In the genomic region with DNA sequence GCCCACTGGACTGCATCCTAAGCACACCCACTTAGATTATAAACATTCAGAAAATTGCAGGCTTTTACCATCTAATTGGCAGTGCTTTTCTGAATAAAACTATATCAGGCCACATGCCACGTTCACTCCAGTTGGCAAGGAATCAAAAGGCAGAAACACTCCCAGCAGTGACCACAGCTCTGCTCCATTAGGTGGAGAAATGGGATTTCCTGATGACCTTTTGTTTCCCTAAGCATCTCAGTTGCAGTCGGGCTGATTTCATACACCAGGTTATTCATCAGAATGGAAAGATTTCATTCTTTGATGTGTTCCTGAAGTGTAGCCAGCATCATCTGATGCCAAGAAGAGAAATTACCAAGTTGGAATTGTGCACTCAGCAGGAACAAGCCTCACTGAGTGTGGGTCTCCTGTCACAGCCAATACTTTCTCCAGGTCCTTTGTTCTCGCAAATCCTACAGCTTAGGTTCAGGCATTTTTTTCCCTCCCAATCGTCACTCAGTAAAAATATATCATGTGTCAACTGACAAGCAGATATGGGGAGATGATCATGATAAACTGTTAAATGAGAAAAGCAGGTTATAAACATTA, we compare ENCODE assay signal across 18 cellular contexts.
A peak's percentile ranks its signal among the peaks of the same experiment; 100 is the strongest.
DNase-seq lines count a peak whose midpoint lies in the region; ATAC-seq and TF ChIP-seq lines count a peak whose summit lies in the region.
"Had no signal": no experiment of that assay in that cellular context is flagged by ENCODE, and none has a peak within 500 bp of the region (broad histone marks: within the 10 kb centered on the region; RNA-seq: fewer than 3 reads in every experiment).

No MANE protein-coding gene starts in this region.

- no peak overlapping the region for H2AFZ ChIP-seq in SK-N-SH (ENCODE audit: low read depth)

- no peaks in the 10 kb centered on the region for H4K20me1 ChIP-seq in SK-N-SH (ENCODE audit: insufficient read depth)

- TF ChIP-seq POLR2A in heart left ventricle (IDR thresholded peaks at IDR 0.05): no peak

- CTCF ChIA-PET in SK-N-SH (lab: Yijun Ruan, JAX): interaction anchor here (0.8 to 1.3 kb wide), 7 partner anchors 9 to 1989 kb away, joined by 3 to 8 read pairs (median 4); no protein-coding TSS in a partner anchor

- peak; percentile 27; the same call in 1 of the 2 replicates for TF ChIP-seq RAD21 in SK-N-SH (IDR thresholded peaks at IDR 0.05; ENCODE audit: low read length)

- H3K4me1 ChIP-seq in SK-N-SH (ENCODE audit: control insufficient read depth in 1 of 2, insufficient read depth in 2 of 2, low read depth in 1 of 2, low read length in 1 of 2) (peaks cover 0 to 16% of the 10 kb centered on the region in 2 experiments; a peak in 2 of 4 replicates), heart left ventricle (peaks cover 0 to 45% (median 15%) of the 10 kb centered on the region in 12 donors), aorta (ENCODE audit: control insufficient read depth in 1 of 2, insufficient read depth in 2 of 2, low read length in 2 of 2) (peaks cover 3 to 10% of the 10 kb centered on the region in 2 donors)

- intact Hi-C loops in heart left ventricle (cut with DNase I): loop anchor here in 2 of 10 donors (10.0 kb wide), 2 partner anchors 110 to 120 kb away; no protein-coding TSS in a partner anchor
- intact Hi-C loops in aorta (cut with DNase I): no loop called here

- H3K9me2 ChIP-seq in SK-N-SH: no peaks in the 10 kb centered on the region

- TF ChIP-seq CTCF in SK-N-SH (IDR thresholded peaks at IDR 0.05) (no peak), heart left ventricle (IDR thresholded peaks at IDR 0.05) (no peak)

- H3K4me3 ChIP-seq in SK-N-SH (ENCODE audit: low read depth in 2 of 2, low read length in 1 of 2): no peak overlapping the region
- H3K4me3 ChIP-seq in heart left ventricle: no peak overlapping the region
- no peak overlapping the region for H3K4me3 ChIP-seq in aorta (ENCODE audit: low read length in 2 of 2)
- H3K4me3 ChIP-seq: adrenal gland, gastrocnemius medialis, testis had no signal

- DNase-seq in SK-N-SH (peak; percentile 32), NCI-H748 (lab: John Stamatoyannopoulos, UW; ENCODE audit: unreplicated experiment) (peak; percentile 92), heart left ventricle (no peak), aorta (no peak), UCSD-AML1 (lab: John Stamatoyannopoulos, UW; ENCODE audit: unreplicated experiment) (no peak)
- DNase-seq in activated CD4-positive, alpha-beta T cell treated with anti-CD3 and anti-CD28 coated beads, Interleukin-2, amount 50 U/mL, for 48 hours: no peak
- DNase-seq: 8988T; activated CD4-positive, alpha-beta memory T cell treated with anti-CD3 and anti-CD28 coated beads for 36 hours; activated T-cell treated with anti-CD3 and anti-CD28 coated beads, Interleukin-2, amount 50 U/mL, for 72 hours; gastrocnemius medialis; H7; natural killer cell; stimulated activated CD8-positive, alpha-beta memory T cell treated with anti-CD3 and anti-CD28 coated beads, Interleukin-4, amount 100 ng/mL, for 48 hours; testis had no signal

- no peak overlapping the region for H3K4me2 ChIP-seq in SK-N-SH

- no peaks in the 10 kb centered on the region for H3F3A ChIP-seq in SK-N-SH (replicated peaks; ENCODE audit: insufficient read depth)

- H3K9me3 ChIP-seq in SK-N-SH (no peaks in the 10 kb centered on the region), heart left ventricle (no peaks in the 10 kb centered on the region), aorta (ENCODE audit: control insufficient read depth, low read length) (no peaks in the 10 kb centered on the region)
- H3K9me3 ChIP-seq: adrenal gland, gastrocnemius medialis, testis had no signal

- peak overlapping the region in 1 of 2 experiments; percentile 93; a peak in 2 of 4 replicates for H3K27ac ChIP-seq in SK-N-SH (ENCODE audit: low read depth in 2 of 2, low read length in 1 of 2)
- no peak overlapping the region for H3K27ac ChIP-seq in heart left ventricle
- H3K27ac ChIP-seq in aorta (ENCODE audit: low read depth in 1 of 2, low read length in 2 of 2): no peak overlapping the region
- H3K27ac ChIP-seq: C4-2B, gastrocnemius medialis, testis had no signal

- POLR2A ChIA-PET in SK-N-SH (lab: Yijun Ruan, JAX): interaction anchor here (0.6 to 1.5 kb wide), 6 partner anchors 14 to 805 kb away, joined by 3 to 6 read pairs (median 3); no protein-coding TSS in a partner anchor

- no peak for ATAC-seq in SK-N-SH treated with all-trans-retinoic acid at 6 μM for 48 hours
- ATAC-seq in heart left ventricle: peak in 3 of 4 donors; percentile 66 to 75 (median 73)
- peak; percentile 50 for ATAC-seq in aorta (ENCODE audit: low FRiP score)
- no peak for ATAC-seq in HG02642 (IDR thresholded peaks at IDR 0.05; ENCODE audit: poor library complexity, unreplicated experiment)
- ATAC-seq: activated T-cell treated with anti-CD3 and anti-CD28 coated beads, Interleukin-2, amount 50 U/mL, for 72 hours; gastrocnemius medialis; natural killer cell had no signal

- H3K36me3 ChIP-seq in SK-N-SH (replicated peaks in 1 of 2; ENCODE audit: control insufficient read depth in 1 of 2, insufficient read depth in 2 of 2, low read length in 1 of 2): no peaks in the 10 kb centered on the region
- no peaks in the 10 kb centered on the region for H3K36me3 ChIP-seq in heart left ventricle
- H3K36me3 ChIP-seq in aorta (ENCODE audit: control insufficient read depth in 1 of 2, insufficient read depth in 2 of 2, low read length in 1 of 2): no peaks in the 10 kb centered on the region
- H3K36me3 ChIP-seq: adrenal gland, gastrocnemius medialis had no signal

- peak in 1 of 2 experiments; percentile 14; a peak in 2 of 4 replicates for TF ChIP-seq EP300 in SK-N-SH (IDR thresholded peaks at IDR 0.05; ENCODE audit: borderline replicate concordance in 1 of 2, low read depth in 1 of 2, low read length in 1 of 2)

- no peaks in the 10 kb centered on the region for H3K79me2 ChIP-seq in SK-N-SH (ENCODE audit: insufficient read depth)

- H3K9ac ChIP-seq in SK-N-SH: no peak overlapping the region

- WGBS in SK-N-SH (ENCODE audit: low lambda C conversion rate): 15% methylated on average over 4 of the region's 4 CpGs
- WGBS in heart left ventricle, 4 donors: 34 to 44% (median 39%) methylated on average over 4 of the region's 4 CpGs
- WGBS in aorta, 2 donors: 32 to 36% methylated on average over 4 of the region's 4 CpGs

- H3K27me3 ChIP-seq in SK-N-SH (ENCODE audit: insufficient read depth) (no peaks in the 10 kb centered on the region), heart left ventricle (no peaks in the 10 kb centered on the region), aorta (ENCODE audit: control insufficient read depth in 1 of 2, insufficient read depth in 2 of 2, low read length in 1 of 2) (no peaks in the 10 kb centered on the region)
- H3K27me3 ChIP-seq: adrenal gland, gastrocnemius medialis, testis had no signal

TF ChIP-seq in SK-N-SH, 30 proteins besides CTCF, POLR2A, EP300 and RAD21:
- TF ChIP-seq GATA2 (CRISPR knock-in tag; IDR thresholded peaks at IDR 0.05) (peak; percentile 79; the same call in 1 of the 2 replicates), RCOR1 (IDR thresholded peaks at IDR 0.05; ENCODE audit: low read length) (no peak), FOXJ3 (CRISPR knock-in tag; IDR thresholded peaks at IDR 0.05) (0 out of 2 replicates have a peak, but pooled peaks have one; percentile 25)

TF ChIP-seq in SK-N-SH treated with all-trans-retinoic acid at 6 μM for 48 hours, 23 proteins besides CTCF, POLR2A, EP300 and RAD21:
- TF ChIP-seq GLIS3 (CRISPR knock-in tag; IDR thresholded peaks at IDR 0.05): no peak
- no peak for TF ChIP-seq ZNF565 (CRISPR knock-in tag; conservative IDR thresholded peaks at IDR 0.05; ENCODE audit: low read depth)
- TF ChIP-seq ESRRG (CRISPR knock-in tag; IDR thresholded peaks at IDR 0.05): no peak
- TF ChIP-seq TCF4 (CRISPR knock-in tag; IDR thresholded peaks at IDR 0.05; ENCODE audit: borderline replicate concordance): no peak
- TF ChIP-seq, protein P1, sequence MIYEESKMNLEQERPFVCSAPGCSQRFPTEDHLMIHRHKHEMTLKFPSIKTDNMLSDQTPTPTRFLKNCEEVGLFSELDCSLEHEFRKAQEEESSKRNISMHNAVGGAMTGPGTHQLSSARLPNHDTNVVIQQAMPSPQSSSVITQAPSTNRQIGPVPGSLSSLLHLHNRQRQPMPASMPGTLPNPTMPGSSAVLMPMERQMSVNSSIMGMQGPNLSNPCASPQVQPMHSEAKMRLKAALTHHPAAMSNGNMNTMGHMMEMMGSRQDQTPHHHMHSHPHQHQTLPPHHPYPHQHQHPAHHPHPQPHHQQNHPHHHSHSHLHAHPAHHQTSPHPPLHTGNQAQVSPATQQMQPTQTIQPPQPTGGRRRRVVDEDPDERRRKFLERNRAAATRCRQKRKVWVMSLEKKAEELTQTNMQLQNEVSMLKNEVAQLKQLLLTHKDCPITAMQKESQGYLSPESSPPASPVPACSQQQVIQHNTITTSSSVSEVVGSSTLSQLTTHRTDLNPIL (CRISPR knock-in tag; IDR thresholded peaks at IDR 0.05; ENCODE audit: low read depth): no peak
- TF ChIP-seq ZC3H10 (CRISPR knock-in tag; IDR thresholded peaks at IDR 0.05): no peak
- TF ChIP-seq ZFP30 (CRISPR knock-in tag; IDR thresholded peaks at IDR 0.05): no peak
- no peak for TF ChIP-seq BACH2 (CRISPR knock-in tag; IDR thresholded peaks at IDR 0.05; ENCODE audit: borderline replicate concordance)
- no peak for TF ChIP-seq ARNTL (CRISPR knock-in tag; IDR thresholded peaks at IDR 0.05; ENCODE audit: borderline replicate concordance, low read depth)
- no peak for TF ChIP-seq ZNF8 (CRISPR knock-in tag; IDR thresholded peaks at IDR 0.05)
- no peak for TF ChIP-seq ZNF70 (CRISPR knock-in tag; IDR thresholded peaks at IDR 0.05)
- TF ChIP-seq OSR1 (CRISPR knock-in tag; IDR thresholded peaks at IDR 0.05): no peak
- no peak for TF ChIP-seq CSDC2 (CRISPR knock-in tag; IDR thresholded peaks at IDR 0.05)
- TF ChIP-seq, protein P2, sequence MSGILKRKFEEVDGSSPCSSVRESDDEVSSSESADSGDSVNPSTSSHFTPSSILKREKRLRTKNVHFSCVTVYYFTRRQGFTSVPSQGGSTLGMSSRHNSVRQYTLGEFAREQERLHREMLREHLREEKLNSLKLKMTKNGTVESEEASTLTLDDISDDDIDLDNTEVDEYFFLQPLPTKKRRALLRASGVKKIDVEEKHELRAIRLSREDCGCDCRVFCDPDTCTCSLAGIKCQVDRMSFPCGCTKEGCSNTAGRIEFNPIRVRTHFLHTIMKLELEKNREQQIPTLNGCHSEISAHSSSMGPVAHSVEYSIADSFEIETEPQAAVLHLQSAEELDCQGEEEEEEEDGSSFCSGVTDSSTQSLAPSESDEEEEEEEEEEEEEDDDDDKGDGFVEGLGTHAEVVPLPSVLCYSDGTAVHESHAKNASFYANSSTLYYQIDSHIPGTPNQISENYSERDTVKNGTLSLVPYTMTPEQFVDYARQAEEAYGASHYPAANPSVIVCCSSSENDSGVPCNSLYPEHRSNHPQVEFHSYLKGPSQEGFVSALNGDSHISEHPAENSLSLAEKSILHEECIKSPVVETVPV (CRISPR knock-in tag; IDR thresholded peaks at IDR 0.05): no peak

Comparison
In these comparisons a context has a peak if more than half of its experiments do, and no peak if none do; other contexts are left out.
1. DNase-seq: peak in SK-N-SH (single experiment) and NCI-H748 (single experiment); none in heart left ventricle (0 of 5), aorta (0 of 2), activated CD4-positive, alpha-beta T cell treated with anti-CD3 and anti-CD28 coated beads, Interleukin-2, amount 50 U/mL, for 48 hours (0 of 2) and UCSD-AML1 (single experiment).
2. ATAC-seq: peak in heart left ventricle (3 of 4) and aorta (single experiment); none in SK-N-SH treated with all-trans-retinoic acid at 6 μM for 48 hours (single experiment) and HG02642 (single experiment).